Comparison of ENCODE assay signal across 9 cellular contexts in the genomic region with DNA sequence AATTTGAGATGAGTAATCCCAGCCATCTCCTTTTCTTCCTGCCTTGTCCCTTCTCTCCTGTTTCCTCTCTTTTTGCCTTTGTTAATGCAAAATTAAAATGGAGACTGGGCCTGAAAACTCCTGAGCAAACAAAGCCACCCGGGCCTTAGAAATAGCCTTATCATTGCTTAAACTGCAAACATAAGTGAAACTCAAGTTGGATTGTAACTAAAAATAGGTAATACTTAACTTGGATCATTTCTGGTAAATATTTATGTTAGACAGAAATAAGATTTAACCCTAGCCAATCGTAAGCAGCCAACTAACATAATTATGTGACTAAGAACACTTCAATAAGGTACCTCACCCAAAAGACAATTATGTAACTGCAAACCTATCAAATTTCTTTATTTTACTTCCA. TPM values are rescaled to one million over a fixed set of nuclear protein-coding genes. Genes with fewer than 3 reads are reported as not detected.
"Had no signal": no experiment of that assay in that cellular context is flagged by ENCODE, and none has a peak within 500 bp of the region (broad histone marks: within the 10 kb centered on the region; RNA-seq: fewer than 3 reads in every experiment).

No MANE protein-coding gene starts in this region.

RNA-seq across cellular contexts. Expression of gene FCGR3B, which starts 35.4 kb away (rescaled TPM):
- total RNA-seq: activated B cell treated with CpG ODN at 0.5 μM for 24 hours; activated CD8-positive, alpha-beta T cell treated with anti-CD3 and anti-CD28 coated beads for 36 hours; activated naive CD4-positive, alpha-beta T cell treated with anti-CD3 and anti-CD28 coated beads, Interleukin-2, amount 50 U/mL, for 72 hours; activated T-cell treated with anti-CD3 and anti-CD28 coated beads, Interleukin-2, amount 50 U/mL, for 4 hours; bronchial epithelial cell; endothelial cell of umbilical vein; foreskin keratinocyte; mammary epithelial cell had no signal
- polyA plus RNA-seq: endothelial cell of umbilical vein; foreskin keratinocyte; mammary epithelial cell; naive thymus-derived CD4-positive, alpha-beta T cell had no signal

RNA-seq across cellular contexts. Expression of gene FCGR3A, which starts 46.0 kb away (rescaled TPM):
- total RNA-seq: bronchial epithelial cell, endothelial cell of umbilical vein, foreskin keratinocyte, mammary epithelial cell had no signal
- polyA plus RNA-seq: endothelial cell of umbilical vein, foreskin keratinocyte, mammary epithelial cell had no signal
